ENCODE assay signal across 9 cellular contexts in the genomic region with DNA sequence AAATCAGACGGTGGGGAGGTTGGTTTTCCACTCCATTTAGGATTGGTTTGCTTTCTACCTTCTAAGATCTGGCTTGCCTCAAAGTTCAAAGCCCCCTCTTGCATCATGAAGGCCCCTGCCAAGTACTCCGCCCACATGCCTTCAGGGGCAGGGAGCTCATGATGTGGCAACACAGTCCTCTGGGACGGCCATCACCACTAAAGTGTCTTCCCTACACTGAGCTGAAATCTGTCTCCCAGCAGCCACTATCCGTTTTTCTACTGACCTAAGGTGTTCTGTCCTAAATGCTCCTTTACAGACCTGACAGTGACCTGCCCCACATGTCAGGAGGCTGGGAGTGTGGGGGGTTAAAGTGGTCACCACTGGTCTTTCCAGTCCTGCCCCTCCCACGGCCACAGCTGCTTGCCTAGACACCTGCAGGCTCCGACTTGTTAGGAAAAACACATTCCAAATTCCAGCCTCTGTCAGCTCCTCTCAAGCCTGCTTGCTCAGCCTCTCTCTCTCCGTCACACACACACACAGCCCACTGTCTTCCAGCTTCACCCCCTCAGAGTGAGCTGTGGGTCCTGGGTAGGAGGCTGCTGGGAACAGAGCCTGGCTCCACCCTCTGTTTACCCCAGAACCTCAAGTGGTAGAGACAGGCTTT. TPM values are rescaled to one million over a fixed set of nuclear protein-coding genes. Genes with fewer than 3 reads are reported as not detected.
A peak's percentile ranks its signal among the peaks of the same experiment; 100 is the strongest.
DNase-seq lines count a peak whose midpoint lies in the region; ATAC-seq and TF ChIP-seq lines count a peak whose summit lies in the region.
"Had no signal": no experiment of that assay in that cellular context is flagged by ENCODE, and none has a peak within 500 bp of the region (broad histone marks: within the 10 kb centered on the region; RNA-seq: fewer than 3 reads in every experiment).

No MANE protein-coding gene starts in this region.

- H3K4me3 ChIP-seq in esophagus squamous epithelium = peak overlapping the region in 1 of 4 donors; percentile 3

- H3K27me3 ChIP-seq in esophagus squamous epithelium = no peaks in the 10 kb centered on the region

- CTCF ChIA-PET in activated CD4-positive, alpha-beta T cell treated with anti-CD3 and anti-CD28 coated beads for 36 hours (lab: Charles Lee) = interaction anchor here (0.6 kb wide), 1 partner anchor 43 kb away, joined by 5 read pairs; no protein-coding TSS in a partner anchor

- POLR2A ChIA-PET in activated CD4-positive, alpha-beta T cell treated with anti-CD3 and anti-CD28 coated beads for 36 hours (lab: Charles Lee) = no interaction called here

- no peak for TF ChIP-seq CTCF in esophagus squamous epithelium (IDR thresholded peaks at IDR 0.05)
- TF ChIP-seq CTCF in osteocyte (IDR thresholded peaks at IDR 0.05) = no peak

- TF ChIP-seq POLR2A in esophagus squamous epithelium (IDR thresholded peaks at IDR 0.05) = no peak

- WGBS in esophagus squamous epithelium, 2 donors = 23% methylated on average over 6 to 7 of the region's 7 CpGs

- ATAC-seq in activated naive CD8-positive, alpha-beta T cell treated with anti-CD3 and anti-CD28 coated beads, Interleukin-2, amount 50 U/mL, for 24 hours = no peak
- no peak for ATAC-seq in activated CD4-positive, alpha-beta T cell treated with anti-CD3 and anti-CD28 coated beads for 36 hours
- no peak for ATAC-seq in activated naive CD4-positive, alpha-beta T cell treated with anti-CD3 and anti-CD28 coated beads, Interleukin-2, amount 50 U/mL, for 72 hours
- ATAC-seq: left colon had no signal

- H3K4me3 Mint-ChIP-seq in osteocyte (ENCODE audit: unreplicated experiment) = peak overlapping the region; percentile 59
- no peak overlapping the region for H3K4me3 Mint-ChIP-seq in activated naive CD8-positive, alpha-beta T cell treated with anti-CD3 and anti-CD28 coated beads, Interleukin-2, amount 50 U/mL, for 24 hours
- H3K4me3 Mint-ChIP-seq in activated CD4-positive, alpha-beta T cell treated with anti-CD3 and anti-CD28 coated beads for 36 hours = no peak overlapping the region

- H3K36me3 Mint-ChIP-seq in osteocyte (ENCODE audit: unreplicated experiment) = no peaks in the 10 kb centered on the region
- H3K36me3 Mint-ChIP-seq in activated naive CD8-positive, alpha-beta T cell treated with anti-CD3 and anti-CD28 coated beads, Interleukin-2, amount 50 U/mL, for 24 hours (ENCODE audit: low read depth) = no peaks in the 10 kb centered on the region
- no peaks in the 10 kb centered on the region for H3K36me3 Mint-ChIP-seq in activated CD4-positive, alpha-beta T cell treated with anti-CD3 and anti-CD28 coated beads for 36 hours (ENCODE audit: low read depth)
- H3K36me3 Mint-ChIP-seq in activated naive CD4-positive, alpha-beta T cell treated with anti-CD3 and anti-CD28 coated beads, Interleukin-2, amount 50 U/mL, for 72 hours = no peaks in the 10 kb centered on the region

- intact Hi-C loops in esophagus squamous epithelium (cut with DNase I) = loop anchor here (10.0 kb wide), 1 partner anchor 59 kb away; no protein-coding TSS in a partner anchor
- intact Hi-C loops in activated CD4-positive, alpha-beta T cell treated with anti-CD3 and anti-CD28 coated beads for 36 hours (cut with DNase I, micrococcal nuclease) = no loop called here

- H3K4me1 ChIP-seq in esophagus squamous epithelium = peaks cover 51 to 98% (median 72%) of the 10 kb centered on the region in 3 donors

- H3K9me3 ChIP-seq in esophagus squamous epithelium = no peaks in the 10 kb centered on the region

- H3K9me3 Mint-ChIP-seq in osteocyte (ENCODE audit: unreplicated experiment) = no peaks in the 10 kb centered on the region
- H3K9me3 Mint-ChIP-seq in activated naive CD8-positive, alpha-beta T cell treated with anti-CD3 and anti-CD28 coated beads, Interleukin-2, amount 50 U/mL, for 24 hours = no peaks in the 10 kb centered on the region
- H3K9me3 Mint-ChIP-seq in activated CD4-positive, alpha-beta T cell treated with anti-CD3 and anti-CD28 coated beads for 36 hours (ENCODE audit: low read depth) = no peaks in the 10 kb centered on the region
- H3K9me3 Mint-ChIP-seq in activated naive CD4-positive, alpha-beta T cell treated with anti-CD3 and anti-CD28 coated beads, Interleukin-2, amount 50 U/mL, for 72 hours = no peaks in the 10 kb centered on the region

- peaks cover 85% of the 10 kb centered on the region for H3K4me1 Mint-ChIP-seq in osteocyte (ENCODE audit: unreplicated experiment)
- H3K4me1 Mint-ChIP-seq in activated naive CD8-positive, alpha-beta T cell treated with anti-CD3 and anti-CD28 coated beads, Interleukin-2, amount 50 U/mL, for 24 hours = no peaks in the 10 kb centered on the region
- H3K4me1 Mint-ChIP-seq in activated CD4-positive, alpha-beta T cell treated with anti-CD3 and anti-CD28 coated beads for 36 hours = no peaks in the 10 kb centered on the region

- no peaks in the 10 kb centered on the region for H3K27me3 Mint-ChIP-seq in osteocyte (ENCODE audit: unreplicated experiment)
- no peaks in the 10 kb centered on the region for H3K27me3 Mint-ChIP-seq in activated naive CD8-positive, alpha-beta T cell treated with anti-CD3 and anti-CD28 coated beads, Interleukin-2, amount 50 U/mL, for 24 hours
- H3K27me3 Mint-ChIP-seq in activated CD4-positive, alpha-beta T cell treated with anti-CD3 and anti-CD28 coated beads for 36 hours = peaks cover 2% of the 10 kb centered on the region

- peak overlapping the region; percentile 82 to 87 (median 86) for H3K27ac ChIP-seq in esophagus squamous epithelium

- peaks cover 0 to 10% (median 0%) of the 10 kb centered on the region in 3 donors for H3K36me3 ChIP-seq in esophagus squamous epithelium

- H3K27ac Mint-ChIP-seq in osteocyte (ENCODE audit: unreplicated experiment) = peak overlapping the region; percentile 97
- H3K27ac Mint-ChIP-seq in activated naive CD8-positive, alpha-beta T cell treated with anti-CD3 and anti-CD28 coated beads, Interleukin-2, amount 50 U/mL, for 24 hours = no peak overlapping the region
- no peak overlapping the region for H3K27ac Mint-ChIP-seq in activated CD4-positive, alpha-beta T cell treated with anti-CD3 and anti-CD28 coated beads for 36 hours
- H3K27ac Mint-ChIP-seq in activated naive CD4-positive, alpha-beta T cell treated with anti-CD3 and anti-CD28 coated beads, Interleukin-2, amount 50 U/mL, for 72 hours = peak overlapping the region in 1 of 2 donors; percentile 69

- DNase-seq in DMS53 (lab: John Stamatoyannopoulos, UW) (peak; percentile 83), NCI-H69 (lab: John Stamatoyannopoulos, UW) (peak; percentile 93), esophagus squamous epithelium (lab: John Stamatoyannopoulos, UW) (no peak), osteocyte (ENCODE audit: extremely low spot score, unreplicated experiment) (no peak), SKM-1 treated with dmso at 0.1 percent for 144 hours (lab: John Stamatoyannopoulos, UW; ENCODE audit: unreplicated experiment) (no peak)
- no peak for DNase-seq in activated naive CD8-positive, alpha-beta T cell treated with anti-CD3 and anti-CD28 coated beads, Interleukin-2, amount 50 U/mL, for 24 hours
- DNase-seq in activated CD4-positive, alpha-beta T cell treated with anti-CD3 and anti-CD28 coated beads for 36 hours = no peak
- no peak for DNase-seq in activated naive CD4-positive, alpha-beta T cell treated with anti-CD3 and anti-CD28 coated beads, Interleukin-2, amount 50 U/mL, for 72 hours (ENCODE audit: low spot score in 2 of 2)

RNA-seq across cellular contexts. Expression of gene SHB, which starts 44.9 kb away (rescaled TPM):
- total RNA-seq in esophagus squamous epithelium = 10 to 100 TPM; 17.7 to 31.4 (median 24.2) TPM
- total RNA-seq in osteocyte = 16.7 and 18.3 TPM in 2 replicates
- 1 to 10 TPM; 1.2 to 1.3 TPM for total RNA-seq in activated CD4-positive, alpha-beta T cell treated with anti-CD3 and anti-CD28 coated beads for 36 hours
- total RNA-seq in activated naive CD4-positive, alpha-beta T cell treated with anti-CD3 and anti-CD28 coated beads, Interleukin-2, amount 50 U/mL, for 72 hours = 1 to 10 TPM in 1 of 2 donors, under 1 TPM in 1; 0.34 to 1.7 TPM

Comparison
In these comparisons a context has a peak if more than half of its experiments do, and no peak if none do; other contexts are left out.
1. DNase-seq: peak in DMS53 (single experiment) and NCI-H69 (single experiment); none in esophagus squamous epithelium (single experiment), osteocyte (single experiment), activated naive CD8-positive, alpha-beta T cell treated with anti-CD3 and anti-CD28 coated beads, Interleukin-2, amount 50 U/mL, for 24 hours (single experiment), SKM-1 treated with dmso at 0.1 percent for 144 hours (single experiment), activated CD4-positive, alpha-beta T cell treated with anti-CD3 and anti-CD28 coated beads for 36 hours (single experiment) and activated naive CD4-positive, alpha-beta T cell treated with anti-CD3 and anti-CD28 coated beads, Interleukin-2, amount 50 U/mL, for 72 hours (0 of 2).